24 cellular contexts compared by ENCODE assay signal in genomic region chr3:127773752-127774395, GRCh38. TPM values are rescaled to one million over a fixed set of nuclear protein-coding genes. Genes with fewer than 3 reads are reported as not detected.
A peak's percentile ranks its signal among the peaks of the same experiment; 100 is the strongest.
DNase-seq lines count a peak whose midpoint lies in the region; ATAC-seq and TF ChIP-seq lines count a peak whose summit lies in the region.
"Had no signal": no experiment of that assay in that cellular context is flagged by ENCODE, and none has a peak within 500 bp of the region (broad histone marks: within the 10 kb centered on the region; RNA-seq: fewer than 3 reads in every experiment).

No MANE protein-coding gene starts in this region.

- no peak overlapping the region for H3K4me2 ChIP-seq in osteoblast (ENCODE audit: insufficient read depth, low read length)
- H3K4me2 ChIP-seq: GM23338 had no signal

- no peak overlapping the region for H3K4me3 ChIP-seq in left ventricle myocardium inferior
- no peak overlapping the region for H3K4me3 ChIP-seq in osteoblast (ENCODE audit: insufficient read depth, low read length)
- no peak overlapping the region for H3K4me3 ChIP-seq in upper lobe of left lung
- H3K4me3 ChIP-seq: GM23338, right atrium auricular region had no signal

- no peak overlapping the region for H3K4me3 Mint-ChIP-seq in central memory CD8-positive, alpha-beta T cell
- H3K4me3 Mint-ChIP-seq: activated naive CD8-positive, alpha-beta T cell treated with anti-CD3 and anti-CD28 coated beads, Interleukin-2, amount 10 ng/mL, durations not matched to agents 7 days and 5 days; GM23338; stimulated activated naive CD8-positive, alpha-beta T cell treated with anti-CD3 and anti-CD28 coated beads, Interleukin-15, amount 100 ng/mL, for 72 hours; WTC11 had no signal

- H4K20me1 ChIP-seq in osteoblast (ENCODE audit: insufficient read depth, low read length) = no peaks in the 10 kb centered on the region

- H3K36me3 ChIP-seq in left ventricle myocardium inferior (peaks cover 12% of the 10 kb centered on the region), osteoblast (ENCODE audit: insufficient read depth, low read length) (no peaks in the 10 kb centered on the region), upper lobe of left lung (no peaks in the 10 kb centered on the region)
- H3K36me3 ChIP-seq: right atrium auricular region had no signal

- no peaks in the 10 kb centered on the region for H3K27me3 Mint-ChIP-seq in central memory CD8-positive, alpha-beta T cell

- no peak for DNase-seq in left ventricle myocardium inferior
- DNase-seq in left ventricle myocardium superior = no peak
- DNase-seq in central memory CD8-positive, alpha-beta T cell (ENCODE audit: low spot score in 2 of 2) = no peak
- no peak for DNase-seq in osteoblast (ENCODE audit: insufficient read length, low spot score, missing footprints)
- no peak for DNase-seq in upper lobe of left lung
- no peak for DNase-seq in NCI-H2227 treated with DMSO at 0.1 percent for 48 hours (lab: John Stamatoyannopoulos, UW)
- DNase-seq in NCI-H187 (lab: John Stamatoyannopoulos, UW) = no peak
- DNase-seq: activated CD4-positive, alpha-beta T cell treated with anti-CD3 and anti-CD28 coated beads, Interleukin-2, amount 50 U/mL, for 1 hour; activated CD8-positive, alpha-beta memory T cell treated with anti-CD3 and anti-CD28 coated beads, Interleukin-2, amount 50 U/mL, for 4 hours; activated naive CD8-positive, alpha-beta T cell treated with anti-CD3 and anti-CD28 coated beads, Interleukin-2, amount 10 ng/mL, durations not matched to agents 7 days and 5 days; DMS53; GDM1; mammary epithelial cell; NCI-H1048; NCI-H187 treated with DMSO at 0.1 percent for 48 hours; NCI-H774; Right ventricle myocardium superior; stimulated activated naive CD8-positive, alpha-beta T cell treated with anti-CD3 and anti-CD28 coated beads, Interleukin-15, amount 100 ng/mL, for 72 hours; T1000 had no signal

- H3K27ac Mint-ChIP-seq in central memory CD8-positive, alpha-beta T cell (ENCODE audit: low read depth) = peak overlapping the region; percentile 48
- H3K27ac Mint-ChIP-seq: activated naive CD8-positive, alpha-beta T cell treated with anti-CD3 and anti-CD28 coated beads, Interleukin-2, amount 10 ng/mL, durations not matched to agents 7 days and 5 days; activated T-helper 2 cell treated with anti-CD3 and anti-CD28 coated beads, Interferon-gamma antibody, Interleukin-2, Interleukin-4, amounts not matched to agents 10 μg/mL and 5 μg/mL and 100 μg/mL, durations not matched to agents 14 hours and 24 hours and 36 hours; GM23338; stimulated activated naive CD8-positive, alpha-beta T cell treated with anti-CD3 and anti-CD28 coated beads, Interleukin-15, amount 100 ng/mL, for 72 hours; WTC11 had no signal

- no peak for TF ChIP-seq EP300 in upper lobe of left lung (IDR thresholded peaks at IDR 0.05)

- no peak for ATAC-seq in left ventricle myocardium superior
- ATAC-seq in central memory CD8-positive, alpha-beta T cell (replicated peaks; ENCODE audit: extremely low read depth, poor library complexity, severe bottlenecking) = no peak
- no peak for ATAC-seq in upper lobe of left lung (ENCODE audit: low FRiP score in 2 of 2)
- no peak for ATAC-seq in HG02970 (IDR thresholded peaks at IDR 0.05; ENCODE audit: low FRiP score, unreplicated experiment)
- ATAC-seq: GM23338; stimulated activated naive CD8-positive, alpha-beta T cell treated with anti-CD3 and anti-CD28 coated beads, Interleukin-15, amount 100 ng/mL, for 72 hours; WTC11 had no signal

- H3K9me3 Mint-ChIP-seq in central memory CD8-positive, alpha-beta T cell = no peaks in the 10 kb centered on the region

- H3K27ac ChIP-seq in left ventricle myocardium inferior (replicated peaks) (peak overlapping the region; percentile 77), osteoblast (ENCODE audit: low read depth, low read length) (peak overlapping the region; percentile 96), upper lobe of left lung (peak overlapping the region in 3 of 4 donors; percentile 12 to 64 (median 60))
- H3K27ac ChIP-seq: right atrium auricular region had no signal

- H3K9me3 ChIP-seq in left ventricle myocardium inferior (replicated peaks) (peaks cover 8% of the 10 kb centered on the region), osteoblast (ENCODE audit: low read depth, low read length) (no peaks in the 10 kb centered on the region), upper lobe of left lung (no peaks in the 10 kb centered on the region)
- H3K9me3 ChIP-seq: right atrium auricular region had no signal

- TF ChIP-seq CTCF in left ventricle myocardium inferior (IDR thresholded peaks at IDR 0.05; ENCODE audit: borderline replicate concordance) (no peak), osteoblast (IDR thresholded peaks at IDR 0.05; ENCODE audit: extremely low read depth, low read depth, low read length) (no peak), upper lobe of left lung (IDR thresholded peaks at IDR 0.05) (no peak)

- 91 to 92% methylated on average over 6 to 8 of the region's 8 CpGs for WGBS in upper lobe of left lung, 2 donors

- H3K27me3 ChIP-seq in left ventricle myocardium inferior (ENCODE audit: low read depth) (no peaks in the 10 kb centered on the region), osteoblast (ENCODE audit: insufficient read depth, low read length) (no peaks in the 10 kb centered on the region), upper lobe of left lung (no peaks in the 10 kb centered on the region)
- H3K27me3 ChIP-seq: right atrium auricular region had no signal

- H3K4me1 Mint-ChIP-seq in central memory CD8-positive, alpha-beta T cell = no peaks in the 10 kb centered on the region
- H3K4me1 Mint-ChIP-seq: WTC11 had no signal

- peaks cover 89% of the 10 kb centered on the region for H3K4me1 ChIP-seq in left ventricle myocardium inferior
- peaks cover 27% of the 10 kb centered on the region for H3K4me1 ChIP-seq in osteoblast (ENCODE audit: insufficient read depth, low read length)
- peaks cover 27 to 48% (median 41%) of the 10 kb centered on the region in 4 donors for H3K4me1 ChIP-seq in upper lobe of left lung

- H3K36me3 Mint-ChIP-seq in central memory CD8-positive, alpha-beta T cell (ENCODE audit: insufficient read depth) = no peaks in the 10 kb centered on the region

- no peak overlapping the region for H2AFZ ChIP-seq in osteoblast (ENCODE audit: low read length)

- peaks cover 82% of the 10 kb centered on the region for H3K79me2 ChIP-seq in osteoblast (ENCODE audit: insufficient read depth, low read length)

- intact Hi-C loops in left ventricle myocardium inferior (cut with micrococcal nuclease) = no loop called here
- intact Hi-C loops in left ventricle myocardium superior (cut with micrococcal nuclease) = no loop called here

- TF ChIP-seq POLR2A in upper lobe of left lung (IDR thresholded peaks at IDR 0.05) = no peak

RNA-seq across cellular contexts. Expression of gene MGLL, which starts 48.4 kb away (rescaled TPM):
- total RNA-seq in left ventricle myocardium inferior (67.0 TPM), left ventricle myocardium superior (94.3 TPM), osteoblast (10.6 and 18.1 TPM in 2 replicates), upper lobe of left lung (100 to 1,000 TPM; 128 to 253 (median 190) TPM)
